Comparison of ENCODE assay signal across 19 cellular contexts in the genomic region with DNA sequence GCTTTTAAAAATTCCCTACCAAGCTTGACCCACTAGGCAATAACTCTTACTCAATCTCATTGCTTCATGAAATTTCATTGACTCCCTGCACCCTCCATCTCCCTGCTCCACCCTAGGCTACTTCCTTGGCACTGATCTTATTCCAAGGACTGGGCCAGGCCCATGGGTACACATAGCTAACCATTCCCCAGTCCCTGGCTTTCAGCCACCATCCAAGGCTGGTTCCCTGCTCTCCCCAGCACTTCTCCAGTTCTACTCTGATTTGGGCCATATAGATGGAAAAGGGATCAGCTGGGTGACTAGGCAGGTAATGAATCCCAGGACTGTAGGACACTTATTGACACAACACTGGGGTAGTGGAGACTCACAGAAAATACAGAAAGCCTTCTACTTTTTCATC.
A peak's percentile ranks its signal among the peaks of the same experiment; 100 is the strongest.
DNase-seq lines count a peak whose midpoint lies in the region; ATAC-seq and TF ChIP-seq lines count a peak whose summit lies in the region.
"Had no signal": no experiment of that assay in that cellular context is flagged by ENCODE, and none has a peak within 500 bp of the region (broad histone marks: within the 10 kb centered on the region; RNA-seq: fewer than 3 reads in every experiment).

No MANE protein-coding gene starts in this region.

- peaks cover 19% of the 10 kb centered on the region for H3K27me3 Mint-ChIP-seq in CD8-positive, alpha-beta T cell (ENCODE audit: low read depth)
- no peaks in the 10 kb centered on the region for H3K27me3 Mint-ChIP-seq in central memory CD8-positive, alpha-beta T cell

- H3K9me3 ChIP-seq in CD8-positive, alpha-beta T cell (ENCODE audit: low read length) = no peaks in the 10 kb centered on the region

- H3K27me3 ChIP-seq in CD8-positive, alpha-beta T cell (ENCODE audit: insufficient read depth, low read length) = no peaks in the 10 kb centered on the region
- H3K27me3 ChIP-seq: SJCRH30 had no signal

- no peaks in the 10 kb centered on the region for H3K36me3 ChIP-seq in CD8-positive, alpha-beta T cell (ENCODE audit: insufficient read depth, low read length)
- H3K36me3 ChIP-seq: SJCRH30 had no signal

- no peak overlapping the region for H3K27ac ChIP-seq in CD8-positive, alpha-beta T cell (ENCODE audit: low read depth, low read length)
- H3K27ac ChIP-seq: SJCRH30 had no signal

- no peaks in the 10 kb centered on the region for H3K4me1 ChIP-seq in CD8-positive, alpha-beta T cell (ENCODE audit: insufficient read depth, low read length)
- H3K4me1 ChIP-seq: SJCRH30 had no signal

- peak overlapping the region; percentile 4 for H3K27ac Mint-ChIP-seq in CD8-positive, alpha-beta T cell
- peak overlapping the region; percentile 70 for H3K27ac Mint-ChIP-seq in central memory CD8-positive, alpha-beta T cell (ENCODE audit: low read depth)
- H3K27ac Mint-ChIP-seq in stimulated activated effector memory CD8-positive, alpha-beta T cell treated with anti-CD3 and anti-CD28 coated beads, Interleukin-12 subunit alpha, Interleukin-12 subunit beta, amount 100 ng/mL, for 72 hours = peak overlapping the region; percentile 69
- H3K27ac Mint-ChIP-seq: GM23338, H9 had no signal

- no peak for ATAC-seq in CD8-positive, alpha-beta T cell
- ATAC-seq in central memory CD8-positive, alpha-beta T cell (replicated peaks; ENCODE audit: extremely low read depth, poor library complexity, severe bottlenecking) = no peak
- peak; percentile 43 for ATAC-seq in left lobe of liver
- no peak for ATAC-seq in stimulated activated effector memory CD8-positive, alpha-beta T cell treated with anti-CD3 and anti-CD28 coated beads, Interleukin-12 subunit alpha, Interleukin-12 subunit beta, amount 100 ng/mL, for 72 hours
- ATAC-seq: GM23338, PC-3 had no signal

- TF ChIP-seq CTCF in CD8-positive, alpha-beta T cell (IDR thresholded peaks at IDR 0.05) = no peak

- H3K4me3 ChIP-seq in CD8-positive, alpha-beta T cell (ENCODE audit: low read depth, low read length) = no peak overlapping the region
- H3K4me3 ChIP-seq: GM23338, SJCRH30 had no signal

- H3K4me1 Mint-ChIP-seq in CD8-positive, alpha-beta T cell (ENCODE audit: low read depth) = peaks cover 5% of the 10 kb centered on the region
- peaks cover 30% of the 10 kb centered on the region for H3K4me1 Mint-ChIP-seq in central memory CD8-positive, alpha-beta T cell
- peaks cover 38% of the 10 kb centered on the region for H3K4me1 Mint-ChIP-seq in stimulated activated effector memory CD8-positive, alpha-beta T cell treated with anti-CD3 and anti-CD28 coated beads, Interleukin-12 subunit alpha, Interleukin-12 subunit beta, amount 100 ng/mL, for 72 hours
- H3K4me1 Mint-ChIP-seq: GM23338, H9 had no signal

- intact Hi-C loops in CD8-positive, alpha-beta T cell (cut with DNase I, micrococcal nuclease) = no loop called here

- no peaks in the 10 kb centered on the region for H3K36me3 Mint-ChIP-seq in CD8-positive, alpha-beta T cell
- H3K36me3 Mint-ChIP-seq in central memory CD8-positive, alpha-beta T cell (ENCODE audit: insufficient read depth) = no peaks in the 10 kb centered on the region
- H3K36me3 Mint-ChIP-seq in stimulated activated effector memory CD8-positive, alpha-beta T cell treated with anti-CD3 and anti-CD28 coated beads, Interleukin-12 subunit alpha, Interleukin-12 subunit beta, amount 100 ng/mL, for 72 hours = no peaks in the 10 kb centered on the region

- no peak overlapping the region for H3K4me3 Mint-ChIP-seq in CD8-positive, alpha-beta T cell
- H3K4me3 Mint-ChIP-seq in central memory CD8-positive, alpha-beta T cell = no peak overlapping the region
- no peak overlapping the region for H3K4me3 Mint-ChIP-seq in stimulated activated effector memory CD8-positive, alpha-beta T cell treated with anti-CD3 and anti-CD28 coated beads, Interleukin-12 subunit alpha, Interleukin-12 subunit beta, amount 100 ng/mL, for 72 hours
- H3K4me3 Mint-ChIP-seq: GM23338, H9 had no signal

- POLR2A ChIA-PET in CD8-positive, alpha-beta T cell (lab: Charles Lee) = no interaction called here

- DNase-seq in CD8-positive, alpha-beta T cell = no peak
- DNase-seq in central memory CD8-positive, alpha-beta T cell (ENCODE audit: low spot score in 2 of 2) = no peak
- no peak for DNase-seq in left lobe of liver (ENCODE audit: low spot score)
- no peak for DNase-seq in stimulated activated effector memory CD8-positive, alpha-beta T cell treated with anti-CD3 and anti-CD28 coated beads, Interleukin-12 subunit alpha, Interleukin-12 subunit beta, amount 100 ng/mL, for 72 hours (ENCODE audit: low spot score in 2 of 2)
- DNase-seq in NCI-H1092 treated with DMSO at 0.1 percent for 48 hours (lab: John Stamatoyannopoulos, UW) = no peak
- DNase-seq in activated T-cell treated with anti-CD3 and anti-CD28 coated beads, Interleukin-2, amount 50 U/mL, for 48 hours = no peak
- DNase-seq in erythroblast (lab: John Stamatoyannopoulos, UW) = no peak
- DNase-seq: COR-L47, DMS53, H9, KBM-7, MV-4-11, NCI-H1105 treated with DMSO at 0.1 percent for 48 hours, NCI-H2029, NCI-H524 treated with DMSO at 0.1 percent for 48 hours, NCI-H774, PC-3, SJCRH30 had no signal

- peaks cover 7% of the 10 kb centered on the region for H3K9me3 Mint-ChIP-seq in CD8-positive, alpha-beta T cell
- no peaks in the 10 kb centered on the region for H3K9me3 Mint-ChIP-seq in central memory CD8-positive, alpha-beta T cell
- H3K9me3 Mint-ChIP-seq in stimulated activated effector memory CD8-positive, alpha-beta T cell treated with anti-CD3 and anti-CD28 coated beads, Interleukin-12 subunit alpha, Interleukin-12 subunit beta, amount 100 ng/mL, for 72 hours = no peaks in the 10 kb centered on the region

- no peak for TF ChIP-seq POLR2A in erythroblast (IDR thresholded peaks at IDR 0.05; ENCODE audit: low read length)

- CTCF ChIA-PET in CD8-positive, alpha-beta T cell (lab: Charles Lee) = no interaction called here

Comparison
In these comparisons a context has a peak if more than half of its experiments do, and no peak if none do; other contexts are left out.
1. H3K27ac Mint-ChIP-seq: peak in every context shown above with its lines; median percentile 70 in central memory CD8-positive, alpha-beta T cell; 69 in stimulated activated effector memory CD8-positive, alpha-beta T cell treated with anti-CD3 and anti-CD28 coated beads, Interleukin-12 subunit alpha, Interleukin-12 subunit beta, amount 100 ng/mL, for 72 hours; 4 in CD8-positive, alpha-beta T cell.